8 cellular contexts compared by ENCODE assay signal in genomic region chr18:63422087-63422861, GRCh38. TPM values are rescaled to one million over a fixed set of nuclear protein-coding genes. Genes with fewer than 3 reads are reported as not detected.
A peak's percentile ranks its signal among the peaks of the same experiment; 100 is the strongest.
DNase-seq lines count a peak whose midpoint lies in the region; ATAC-seq, FAIRE-seq and TF ChIP-seq lines count a peak whose summit lies in the region.

VPS4B (minus strand) TSS chr18:63422476; CDS start chr18:63422259, 217 bp downstream.

- peak; percentile 98 for FAIRE-seq in pancreas (lab: Jason Lieb, UNC)

- H3K36me3 ChIP-seq in adipocyte (ENCODE audit: control insufficient read depth, insufficient read depth, low read length, severe bottlenecking) = peaks cover 7% of the 10 kb centered on the region
- no peaks in the 10 kb centered on the region for H3K36me3 ChIP-seq in pancreas
- H3K36me3 ChIP-seq in tibial artery = peaks cover 5 to 11% (median 9%) of the 10 kb centered on the region in 3 donors

- H3K4me1 ChIP-seq in adipocyte (ENCODE audit: control insufficient read depth, insufficient read depth, low read length) (peaks cover 13% of the 10 kb centered on the region), pancreas (peaks cover 0 to 8% (median 4%) of the 10 kb centered on the region in 3 donors), tibial artery (peaks cover 0 to 39% (median 18%) of the 10 kb centered on the region in 4 donors)

- DNase-seq in NCI-H1436 (lab: John Stamatoyannopoulos, UW) (peak; percentile 99), T follicular helper cell (ENCODE audit: low read depth) (peak; percentile 100), adipocyte (ENCODE audit: low read depth) (peak; percentile 100), Right ventricle myocardium superior (peak; percentile 100), pancreas (peak; percentile 98 to 100 (median 99)), tibial artery (peak; percentile 99 to 100)

- WGBS in pancreas, 2 donors = 0 to 1% methylated on average over 56 to 58 of the region's 58 CpGs

- H3K27ac ChIP-seq in pancreas (peak within 1 kb of the TSS; percentile 77 to 94 (median 80)), tibial artery (peak within 1 kb of the TSS; percentile 90 to 95)

- H3K9me3 ChIP-seq in adipocyte (ENCODE audit: control insufficient read depth, low read length) = no peaks in the 10 kb centered on the region
- no peaks in the 10 kb centered on the region for H3K9me3 ChIP-seq in pancreas
- no peaks in the 10 kb centered on the region for H3K9me3 ChIP-seq in tibial artery

- H3K4me3 ChIP-seq in GM12875 (ENCODE audit: low read depth, low read length) (peak within 1 kb of the TSS; percentile 90), adipocyte (ENCODE audit: low read length) (peak within 1 kb of the TSS; percentile 96), pancreas (peak within 1 kb of the TSS; percentile 74 to 96 (median 86)), tibial artery (peak within 1 kb of the TSS; percentile 78 to 90)

- intact Hi-C loops in Right ventricle myocardium superior (cut with DNase I) = loop anchor here (5.0 kb wide), 1 partner anchor 55 kb away; the partner anchor contains the start of gene KDSR
- intact Hi-C loops in pancreas (cut with DNase I) = no loop called here
- intact Hi-C loops in tibial artery (cut with DNase I; ENCODE audit: low total_unique reads) = loop anchor here (1.0 to 10.0 kb wide), 3 partner anchors 56 to 897 kb away; partner anchors contain the start of gene ZCCHC2

- H3K9ac ChIP-seq in adipocyte (ENCODE audit: low read length) = peak within 1 kb of the TSS; percentile 98

- ATAC-seq in HG02798 (IDR thresholded peaks at IDR 0.05; ENCODE audit: poor library complexity, unreplicated experiment) (peak; percentile 97), Right ventricle myocardium superior (ENCODE audit: poor library complexity) (peak; percentile 98), pancreas (peak; percentile 98 to 99 (median 98))

- TF ChIP-seq CTCF in GM12875 (IDR thresholded peaks at IDR 0.05; ENCODE audit: borderline replicate concordance, insufficient read depth, low read depth, low read length) = no peak
- no peak for TF ChIP-seq CTCF in pancreas (IDR thresholded peaks at IDR 0.05)
- no peak for TF ChIP-seq CTCF in tibial artery (IDR thresholded peaks at IDR 0.05)

- H3K27me3 ChIP-seq in adipocyte (replicated peaks; ENCODE audit: control insufficient read depth, insufficient read depth, low read length) = no peaks in the 10 kb centered on the region
- no peaks in the 10 kb centered on the region for H3K27me3 ChIP-seq in pancreas
- no peaks in the 10 kb centered on the region for H3K27me3 ChIP-seq in tibial artery

RNA-seq across cellular contexts. Expression of gene VPS4B, which starts in this region (rescaled TPM):
- total RNA-seq in Right ventricle myocardium superior = 15.9 TPM
- 10 to 100 TPM; 19.0 to 37.2 (median 28.9) TPM for total RNA-seq in pancreas
- 10 to 100 TPM in 1 of 2 donors, 1 to 10 TPM in 1; 4.8 to 12.1 TPM for polyA plus RNA-seq in pancreas

Comparison
In these comparisons a context has a peak if more than half of its experiments do, and no peak if none do; other contexts are left out.
1. Peak in every context shown above with its lines: DNase-seq, ATAC-seq, H3K4me3 ChIP-seq and H3K27ac ChIP-seq.
2. intact Hi-C loops: an anchor here in Right ventricle myocardium superior (5.0 kb wide) and tibial artery (1.0 to 10.0 kb wide); none called in pancreas.